1 cellular context compared by ENCODE assay signal in genomic region chr22:40592352-40593113, GRCh38.
A peak's percentile ranks its signal among the peaks of the same experiment; 100 is the strongest.
TF ChIP-seq lines count a peak whose summit lies in the region.

No MANE protein-coding gene starts in this region.

TF ChIP-seq in Ishikawa, 13 proteins besides CTCF, POLR2A, EP300 and RAD21:
- TF ChIP-seq, protein P1, sequence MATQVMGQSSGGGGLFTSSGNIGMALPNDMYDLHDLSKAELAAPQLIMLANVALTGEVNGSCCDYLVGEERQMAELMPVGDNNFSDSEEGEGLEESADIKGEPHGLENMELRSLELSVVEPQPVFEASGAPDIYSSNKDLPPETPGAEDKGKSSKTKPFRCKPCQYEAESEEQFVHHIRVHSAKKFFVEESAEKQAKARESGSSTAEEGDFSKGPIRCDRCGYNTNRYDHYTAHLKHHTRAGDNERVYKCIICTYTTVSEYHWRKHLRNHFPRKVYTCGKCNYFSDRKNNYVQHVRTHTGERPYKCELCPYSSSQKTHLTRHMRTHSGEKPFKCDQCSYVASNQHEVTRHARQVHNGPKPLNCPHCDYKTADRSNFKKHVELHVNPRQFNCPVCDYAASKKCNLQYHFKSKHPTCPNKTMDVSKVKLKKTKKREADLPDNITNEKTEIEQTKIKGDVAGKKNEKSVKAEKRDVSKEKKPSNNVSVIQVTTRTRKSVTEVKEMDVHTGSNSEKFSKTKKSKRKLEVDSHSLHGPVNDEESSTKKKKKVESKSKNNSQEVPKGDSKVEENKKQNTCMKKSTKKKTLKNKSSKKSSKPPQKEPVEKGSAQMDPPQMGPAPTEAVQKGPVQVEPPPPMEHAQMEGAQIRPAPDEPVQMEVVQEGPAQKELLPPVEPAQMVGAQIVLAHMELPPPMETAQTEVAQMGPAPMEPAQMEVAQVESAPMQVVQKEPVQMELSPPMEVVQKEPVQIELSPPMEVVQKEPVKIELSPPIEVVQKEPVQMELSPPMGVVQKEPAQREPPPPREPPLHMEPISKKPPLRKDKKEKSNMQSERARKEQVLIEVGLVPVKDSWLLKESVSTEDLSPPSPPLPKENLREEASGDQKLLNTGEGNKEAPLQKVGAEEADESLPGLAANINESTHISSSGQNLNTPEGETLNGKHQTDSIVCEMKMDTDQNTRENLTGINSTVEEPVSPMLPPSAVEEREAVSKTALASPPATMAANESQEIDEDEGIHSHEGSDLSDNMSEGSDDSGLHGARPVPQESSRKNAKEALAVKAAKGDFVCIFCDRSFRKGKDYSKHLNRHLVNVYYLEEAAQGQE (IDR thresholded peaks at IDR 0.05; ENCODE audit: low read depth): no peak
- TF ChIP-seq CREB1 (IDR thresholded peaks at IDR 0.05; ENCODE audit: low read depth) (no peak), TEAD4 (IDR thresholded peaks at IDR 0.05) (peak; percentile 41; the same call in 1 of the 2 replicates), CEBPB (IDR thresholded peaks at IDR 0.05) (peak; percentile 60), TAF1 (IDR thresholded peaks at IDR 0.05; ENCODE audit: low read depth) (no peak)
- TF ChIP-seq, protein P2, sequence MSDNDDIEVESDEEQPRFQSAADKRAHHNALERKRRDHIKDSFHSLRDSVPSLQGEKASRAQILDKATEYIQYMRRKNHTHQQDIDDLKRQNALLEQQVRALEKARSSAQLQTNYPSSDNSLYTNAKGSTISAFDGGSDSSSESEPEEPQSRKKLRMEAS (IDR thresholded peaks at IDR 0.05): no peak
